20 cellular contexts compared by ENCODE assay signal in genomic region chr11:117774553-117774952, GRCh38. TPM values are rescaled to one million over a fixed set of nuclear protein-coding genes. Genes with fewer than 3 reads are reported as not detected.
DNase-seq lines count a peak whose midpoint lies in the region; ATAC-seq, FAIRE-seq and TF ChIP-seq lines count a peak whose summit lies in the region.
"Had no signal": no experiment of that assay in that cellular context is flagged by ENCODE, and none has a peak within 500 bp of the region (broad histone marks: within the 10 kb centered on the region; RNA-seq: fewer than 3 reads in every experiment).

No MANE protein-coding gene starts in this region.

- H3K4me1 ChIP-seq in colonic mucosa, result no peaks in the 10 kb centered on the region
- H3K4me1 ChIP-seq: A549; BLaER1 treated with 17β-estradiol and CSF1 and Interleukin-3, amounts not matched to agents 10 nM and 100 nM; Caco-2 had no signal

- peak; percentile 99 for ATAC-seq in left colon
- ATAC-seq: A549; CD8-positive, alpha-beta T cell had no signal

- no peak for FAIRE-seq in GM19239 (lab: Jason Lieb, UNC)
- FAIRE-seq: A549, D721Med, G401.6, GM12891 had no signal

- TF ChIP-seq CTCF in colonic mucosa (IDR thresholded peaks at IDR 0.05), result no peak

- no peaks in the 10 kb centered on the region for H3K9me3 ChIP-seq in colonic mucosa
- H3K9me3 ChIP-seq: A549; BLaER1 treated with 17β-estradiol and CSF1 and Interleukin-3, amounts not matched to agents 10 nM and 100 nM; Caco-2 had no signal

- DNase-seq in colonic mucosa, result peak; percentile 53
- DNase-seq in left colon, result peak; percentile 29 to 48
- DNase-seq in GM19239 (ENCODE audit: insufficient read length, low spot score), result no peak
- DNase-seq in RKO (ENCODE audit: low spot score), result no peak
- DNase-seq: AML-193; Caco-2; Calu3; CD4-positive, alpha-beta T cell; CD8-positive, alpha-beta T cell; DMS79 treated with DMSO at 0.1 percent for 48 hours; GF-D8 had no signal

- no peak overlapping the region for H3K4me3 ChIP-seq in colonic mucosa
- H3K4me3 ChIP-seq: A549; BLaER1 treated with 17β-estradiol and CSF1 and Interleukin-3, amounts not matched to agents 10 nM and 100 nM had no signal

- H3K36me3 ChIP-seq in colonic mucosa, result no peaks in the 10 kb centered on the region
- H3K36me3 ChIP-seq: BLaER1 treated with 17β-estradiol and CSF1 and Interleukin-3, amounts not matched to agents 10 nM and 100 nM had no signal

- no peaks in the 10 kb centered on the region for H3K27me3 ChIP-seq in colonic mucosa
- H3K27me3 ChIP-seq: BLaER1 treated with 17β-estradiol and CSF1 and Interleukin-3, amounts not matched to agents 10 nM and 100 nM had no signal

- intact Hi-C loops in colonic mucosa (cut with DNase I) (no loop called here), left colon (cut with DNase I, micrococcal nuclease) (no loop called here)

- H3K27ac ChIP-seq in colonic mucosa, result no peak overlapping the region
- H3K27ac ChIP-seq in temporal lobe (ENCODE audit: low read depth, low read length), result peak overlapping the region; percentile 90
- H3K27ac ChIP-seq: 22Rv1; A549; BLaER1 treated with 17β-estradiol and CSF1 and Interleukin-3, amounts not matched to agents 10 nM and 100 nM; C4-2B had no signal

- no peak overlapping the region for H3K9ac ChIP-seq in colonic mucosa (ENCODE audit: low read depth in 2 of 2, low read length in 2 of 2)
- H3K9ac ChIP-seq: BLaER1 treated with 17β-estradiol and CSF1 and Interleukin-3, amounts not matched to agents 10 nM and 100 nM had no signal

RNA-seq across cellular contexts. Expression of gene DSCAML1, which starts 22.5 kb away (rescaled TPM):
- total RNA-seq in colonic mucosa (1 to 10 TPM; 1.2 to 4.3 TPM), left colon (1 to 10 TPM; 3.6 to 8.6 TPM), temporal lobe (9.1 TPM)
- total RNA-seq: A172, Caco-2 had no signal

RNA-seq across cellular contexts. Expression of gene FXYD2, which starts 50.0 kb away (rescaled TPM):
- 1 to 10 TPM in 1 of 2 donors, under 1 TPM in 1; 0.98 to 1.5 TPM for total RNA-seq in colonic mucosa
- 1 to 10 TPM in 1 of 2 donors, under 1 TPM in 1; 0.61 to 1.0 TPM for total RNA-seq in left colon
- total RNA-seq in temporal lobe, result 0.49 TPM
- total RNA-seq: A172 had no signal

Comparison
In these comparisons a context has a peak if more than half of its experiments do, and no peak if none do; other contexts are left out.
1. DNase-seq: peak in colonic mucosa (single experiment) and left colon (2 of 2); none in GM19239 (single experiment) and RKO (single experiment).